In the genomic region with DNA sequence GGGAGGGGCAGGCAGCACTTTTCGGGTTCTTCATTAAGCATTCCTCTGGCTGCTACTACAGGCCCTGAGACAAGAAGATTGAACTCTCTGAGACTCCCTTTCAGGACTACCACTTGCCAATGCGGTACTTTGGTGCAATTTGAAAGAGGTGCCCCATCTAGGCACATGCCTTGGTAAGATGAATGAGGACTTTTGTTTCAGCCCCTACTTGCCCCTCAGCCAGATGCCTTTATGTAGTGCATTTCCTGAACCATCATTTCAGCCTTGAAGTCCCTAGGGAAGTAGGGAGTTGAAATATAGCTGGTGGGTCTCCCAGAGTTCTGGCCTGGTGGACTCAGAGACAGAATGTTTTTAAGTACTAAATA, we compare ENCODE assay signal across 21 cellular contexts.
DNase-seq lines count a peak whose midpoint lies in the region; ATAC-seq, FAIRE-seq and TF ChIP-seq lines count a peak whose summit lies in the region.
"Had no signal": no experiment of that assay in that cellular context is flagged by ENCODE, and none has a peak within 500 bp of the region (broad histone marks: within the 10 kb centered on the region; RNA-seq: fewer than 3 reads in every experiment).

No MANE protein-coding gene starts in this region.

- no peak for TF ChIP-seq RAD21 in A549 (conservative IDR thresholded peaks at IDR 0.05 in 1 of 2, IDR thresholded peaks at IDR 0.05 in 1 of 2)

- H3K79me1 ChIP-seq in mesendoderm (ENCODE audit: low read length): no peaks in the 10 kb centered on the region

- no peak overlapping the region for H4K5ac ChIP-seq in mesendoderm (ENCODE audit: low read length)

- H3K9ac ChIP-seq in HUES64 (ENCODE audit: low read depth, low read length): no peak overlapping the region
- H3K9ac ChIP-seq in mesendoderm (ENCODE audit: low read length): peak overlapping the region; percentile 1

- TF ChIP-seq EP300 in A549 (IDR thresholded peaks at IDR 0.05) (no peak), tibial nerve (IDR thresholded peaks at IDR 0.05) (no peak)

- H2BK120ac ChIP-seq in mesendoderm (ENCODE audit: low read depth, low read length): peak overlapping the region; percentile 19

- H3K4ac ChIP-seq in mesendoderm (ENCODE audit: low read depth, low read length): peak overlapping the region; percentile 42

- CTCF ChIA-PET in A549 (lab: Yijun Ruan, JAX): interaction anchor here (1.3 to 2.4 kb wide), 3 partner anchors 9 to 124 kb away, joined by 6 to 9 read pairs (median 7); a partner anchor contains a TSS
- CTCF ChIA-PET in activated naive CD4-positive, alpha-beta T cell treated with anti-CD3 and anti-CD28 coated beads for 36 hours (lab: Charles Lee): interaction anchor here (0.9 kb wide), 1 partner anchor 12 kb away, joined by 4 read pairs; no protein-coding TSS in a partner anchor

- H3K27ac Mint-ChIP-seq in activated naive CD4-positive, alpha-beta T cell treated with anti-CD3 and anti-CD28 coated beads for 36 hours: no peak overlapping the region
- H3K27ac Mint-ChIP-seq: B cell; CD4-positive, alpha-beta T cell had no signal

- H3K27me3 ChIP-seq in HUES64 (ENCODE audit: insufficient read depth, low read length) (no peaks in the 10 kb centered on the region), ascending aorta (no peaks in the 10 kb centered on the region), mesendoderm (ENCODE audit: insufficient read depth, low read length, poor library complexity) (no peaks in the 10 kb centered on the region), tibial nerve (no peaks in the 10 kb centered on the region)

- no peaks in the 10 kb centered on the region for H3K9me3 Mint-ChIP-seq in activated naive CD4-positive, alpha-beta T cell treated with anti-CD3 and anti-CD28 coated beads for 36 hours
- H3K9me3 Mint-ChIP-seq: CD4-positive, alpha-beta T cell had no signal

- POLR2A ChIA-PET in A549 (lab: Yijun Ruan, JAX): no interaction called here

- peak overlapping the region; percentile 12 for H2AK5ac ChIP-seq in mesendoderm (ENCODE audit: low read length)

- no peaks in the 10 kb centered on the region for H3K36me3 Mint-ChIP-seq in activated naive CD4-positive, alpha-beta T cell treated with anti-CD3 and anti-CD28 coated beads for 36 hours (ENCODE audit: low read depth)

- H3K4me2 ChIP-seq in A549 (peak overlapping the region; percentile 46), mesendoderm (ENCODE audit: low read length) (no peak overlapping the region)

- no peak for ATAC-seq in A549

- peaks cover 10% of the 10 kb centered on the region for H3K4me1 ChIP-seq in A549
- peaks cover 15% of the 10 kb centered on the region for H3K4me1 ChIP-seq in HUES64 (ENCODE audit: insufficient read depth, low read length)
- H3K4me1 ChIP-seq in ascending aorta: peaks cover 0 to 9% of the 10 kb centered on the region in 2 donors
- H3K4me1 ChIP-seq in mesendoderm (ENCODE audit: control insufficient read depth, low read depth, low read length): peaks cover 23% of the 10 kb centered on the region
- no peaks in the 10 kb centered on the region for H3K4me1 ChIP-seq in tibial nerve

- H4K8ac ChIP-seq in mesendoderm (ENCODE audit: low read depth, low read length): no peak overlapping the region

- WGBS in A549 (ENCODE audit: missing lambda C conversion rate): 86% methylated on average over 2 of the region's 2 CpGs
- 64% methylated on average over 2 of the region's 2 CpGs for WGBS in HUES64
- no CpG with 5 or more reads among the region's 2 CpGs for WGBS in mesendoderm (ENCODE audit: extremely low coverage, insufficient coverage, low lambda C conversion rate)
- WGBS in tibial nerve, 2 donors: 39 to 61% methylated on average over 2 of the region's 2 CpGs

- peak overlapping the region; percentile 40 for H3K56ac ChIP-seq in mesendoderm (ENCODE audit: low read length)

- H3K36me3 ChIP-seq in HUES64 (ENCODE audit: insufficient read depth, low read length) (no peaks in the 10 kb centered on the region), ascending aorta (no peaks in the 10 kb centered on the region), mesendoderm (ENCODE audit: control insufficient read depth, insufficient read depth, low read length) (no peaks in the 10 kb centered on the region), tibial nerve (peaks cover 0 to 2% (median 0%) of the 10 kb centered on the region in 3 donors)

- peak overlapping the region; percentile 43 for H3K18ac ChIP-seq in mesendoderm (ENCODE audit: low read length)

- H3K4me3 ChIP-seq in A549 (no peak overlapping the region), HUES64 (ENCODE audit: low read length) (no peak overlapping the region), ascending aorta (no peak overlapping the region), mesendoderm (ENCODE audit: low read length) (no peak overlapping the region), tibial nerve (no peak overlapping the region)

- H3K4me1 Mint-ChIP-seq in activated naive CD4-positive, alpha-beta T cell treated with anti-CD3 and anti-CD28 coated beads for 36 hours (ENCODE audit: low read depth): no peaks in the 10 kb centered on the region
- H3K4me1 Mint-ChIP-seq: B cell had no signal

- H3K4me3 Mint-ChIP-seq in activated naive CD4-positive, alpha-beta T cell treated with anti-CD3 and anti-CD28 coated beads for 36 hours: no peak overlapping the region
- H3K4me3 Mint-ChIP-seq: B cell; CD4-positive, alpha-beta T cell had no signal

- peak overlapping the region; percentile 9 for H2BK5ac ChIP-seq in mesendoderm (ENCODE audit: low read length)

- H3K23ac ChIP-seq in mesendoderm (ENCODE audit: low read length): no peak overlapping the region

- H3K9me3 ChIP-seq in A549 (no peaks in the 10 kb centered on the region), HUES64 (ENCODE audit: insufficient read depth, low read depth, low read length) (no peaks in the 10 kb centered on the region), ascending aorta (no peaks in the 10 kb centered on the region), tibial nerve (no peaks in the 10 kb centered on the region)

- no peak overlapping the region for H2BK15ac ChIP-seq in mesendoderm (replicated peaks; ENCODE audit: low read depth)

- FAIRE-seq in A549 (lab: Jason Lieb, UNC): no peak
- FAIRE-seq: H54 had no signal

- TF ChIP-seq POLR2A in A549 (IDR thresholded peaks at IDR 0.05; ENCODE audit: low read length) (no peak), tibial nerve (IDR thresholded peaks at IDR 0.05) (no peak)

- H3K79me2 ChIP-seq in mesendoderm (ENCODE audit: control insufficient read depth, insufficient read depth, low read length): no peaks in the 10 kb centered on the region

- DNase-seq in A549 (ENCODE audit: low read depth in 1 of 2, low spot score in 1 of 2): no peak
- no peak for DNase-seq in ascending aorta (ENCODE audit: low spot score in 2 of 2)
- DNase-seq in mesendoderm: no peak
- no peak for DNase-seq in activated naive CD4-positive, alpha-beta T cell treated with anti-CD3 and anti-CD28 coated beads for 36 hours
- no peak for DNase-seq in mucosa of gallbladder (ENCODE audit: low spot score)
- no peak for DNase-seq in NK-92 (lab: John Stamatoyannopoulos, UW; ENCODE audit: unreplicated experiment)
- DNase-seq in tibial nerve (ENCODE audit: low spot score in 2 of 2): no peak
- DNase-seq: 8988T; CD4-positive, alpha-beta T cell; DMS79 treated with DMSO at 0.1 percent for 48 hours; Kasumi-1; NCI-H1092 treated with DMSO at 0.1 percent for 48 hours; NCI-H146; NCI-H2029 treated with DMSO at 0.1 percent for 48 hours; NCI-H2171; NCI-H526; RPMI8226; SHP77 treated with DMSO at 0.1 percent for 48 hours had no signal

- no peak overlapping the region for H3K27ac ChIP-seq in A549
- peak overlapping the region; percentile 29; the same call in 1 of the 2 replicates for H3K27ac ChIP-seq in HUES64 (ENCODE audit: low read depth, low read length)
- H3K27ac ChIP-seq in ascending aorta: peak overlapping the region; percentile 10 to 33
- H3K27ac ChIP-seq in mesendoderm (ENCODE audit: low read depth, low read length): peak overlapping the region; percentile 87
- no peak overlapping the region for H3K27ac ChIP-seq in tibial nerve

- no peaks in the 10 kb centered on the region for H3K27me3 Mint-ChIP-seq in activated naive CD4-positive, alpha-beta T cell treated with anti-CD3 and anti-CD28 coated beads for 36 hours (ENCODE audit: low read depth)
- H3K27me3 Mint-ChIP-seq: B cell; CD4-positive, alpha-beta T cell had no signal

- intact Hi-C loops in ascending aorta (cut with DNase I): no loop called here
- intact Hi-C loops in activated naive CD4-positive, alpha-beta T cell treated with anti-CD3 and anti-CD28 coated beads for 36 hours (cut with micrococcal nuclease): no loop called here

- no peak for TF ChIP-seq CTCF in A549 (IDR thresholded peaks at IDR 0.05)
- no peak for TF ChIP-seq CTCF in ascending aorta (IDR thresholded peaks at IDR 0.05)
- TF ChIP-seq CTCF in tibial nerve (IDR thresholded peaks at IDR 0.05): no peak

TF ChIP-seq in A549, 52 proteins besides CTCF, POLR2A, EP300 and RAD21:
- no peak for TF ChIP-seq MAFK (IDR thresholded peaks at IDR 0.05; ENCODE audit: partially characterized antibody)
- TF ChIP-seq CHD4 (IDR thresholded peaks at IDR 0.05; ENCODE audit: borderline replicate concordance): no peak
- TF ChIP-seq KDM5A (IDR thresholded peaks at IDR 0.05): no peak
- TF ChIP-seq SREBF2 (IDR thresholded peaks at IDR 0.05): no peak
- TF ChIP-seq MAZ (IDR thresholded peaks at IDR 0.05; ENCODE audit: borderline replicate concordance, low read depth, low read length): no peak

Comparison
In these comparisons a context has a peak if more than half of its experiments do, and no peak if none do; other contexts are left out.
1. H3K27ac ChIP-seq: peak in HUES64 (single experiment), ascending aorta (2 of 2) and mesendoderm (single experiment); none in A549 (0 of 2) and tibial nerve (0 of 4).